In genomic region chr16:50354629-50355456, GRCh38 we compare ENCODE assay signal across 9 cellular contexts. TPM values are rescaled to one million over a fixed set of nuclear protein-coding genes. Genes with fewer than 3 reads are reported as not detected.
DNase-seq lines count a peak whose midpoint lies in the region; ATAC-seq and TF ChIP-seq lines count a peak whose summit lies in the region.
"Had no signal": no experiment of that assay in that cellular context is flagged by ENCODE, and none has a peak within 500 bp of the region (broad histone marks: within the 10 kb centered on the region; RNA-seq: fewer than 3 reads in every experiment).

No MANE protein-coding gene starts in this region.

- no peak overlapping the region for H3K4me3 ChIP-seq in BE2C (ENCODE audit: low read depth, low read length)
- no peak overlapping the region for H3K4me3 ChIP-seq in HCT116 (replicated peaks in 1 of 2; ENCODE audit: low read depth in 1 of 2, low read length in 2 of 2)
- H3K4me3 ChIP-seq in right lobe of liver: no peak overlapping the region

- no peaks in the 10 kb centered on the region for H3K27me3 Mint-ChIP-seq in WTC11 (ENCODE audit: low read depth)
- H3K27me3 Mint-ChIP-seq: activated naive CD4-positive, alpha-beta T cell treated with anti-CD3 and anti-CD28 coated beads, Interleukin-2, amount 50 U/mL, for 24 hours had no signal

- BruUV-seq in HCT116 (replicated peaks; lab: Mats Ljungman, UMichigan): no TSS peak

- peaks cover 51% of the 10 kb centered on the region for H3K36me3 Mint-ChIP-seq in WTC11

- peaks cover 3% of the 10 kb centered on the region; the same call in 1 of the 2 replicates for H3K4me1 Mint-ChIP-seq in WTC11

- H3K79me2 ChIP-seq in HCT116 (ENCODE audit: insufficient read depth, low read length): peaks cover 55% of the 10 kb centered on the region

- H2AFZ ChIP-seq in HCT116 (ENCODE audit: low read depth, low read length, poor library complexity, severe bottlenecking): no peak overlapping the region

- TF ChIP-seq POLR2A in HCT116 (IDR thresholded peaks at IDR 0.05; ENCODE audit: borderline replicate concordance, extremely low read depth, insufficient read depth, insufficient read length): no peak
- no peak for TF ChIP-seq POLR2A in right lobe of liver (IDR thresholded peaks at IDR 0.05)

- RAD21 ChIA-PET in HCT116 (lab: Charles Lee; ENCODE audit: low non-redundant PET in 1 of 2, low total read pairs in 2 of 2, uncharacterized antibody in 2 of 2, unreplicated experiment in 2 of 2): interaction anchor here (0.6 kb wide), 2 partner anchors 14 to 311 kb away, joined by 3 to 4 read pairs; no protein-coding TSS in a partner anchor

- peak; percentile 34; the same call in 1 of the 2 replicates for TF ChIP-seq RAD21 in HCT116 (IDR thresholded peaks at IDR 0.05; ENCODE audit: low read depth)

- H3K9ac ChIP-seq in HCT116 (ENCODE audit: low read length): no peak overlapping the region

- peak overlapping the region; percentile 25; the same call in 1 of the 2 replicates for H3K27ac Mint-ChIP-seq in WTC11
- H3K27ac Mint-ChIP-seq: activated naive CD4-positive, alpha-beta T cell treated with anti-CD3 and anti-CD28 coated beads, Interleukin-2, amount 50 U/mL, for 24 hours had no signal

- CTCF ChIA-PET in HCT116 (lab: Charles Lee): interaction anchor here (0.6 to 2.3 kb wide), 20 partner anchors 9 to 452 kb away, joined by 3 to 20 read pairs (median 4); partner anchors contain the start of genes BRD7 and CNEP1R1
- CTCF ChIA-PET in WTC11 (lab: Charles Lee): interaction anchor here (0.6 to 2.5 kb wide), 43 partner anchors 9 to 1221 kb away, joined by 3 to 26 read pairs (median 4); partner anchors contain the start of genes BRD7 and CNEP1R1

- H3K27ac ChIP-seq in HCT116 (ENCODE audit: low read depth, low read length) (no peak overlapping the region), right lobe of liver (no peak overlapping the region)

- POLR2A ChIA-PET in HCT116 (lab: Charles Lee) (no interaction called here), WTC11 (lab: Charles Lee) (no interaction called here)

- H3K36me3 ChIP-seq in BE2C: peaks cover 60% of the 10 kb centered on the region
- H3K36me3 ChIP-seq in HCT116 (ENCODE audit: control insufficient read depth in 1 of 2, insufficient read depth in 2 of 2, low read length in 2 of 2): peaks cover 34 to 38% of the 10 kb centered on the region in 2 experiments
- peaks cover 0 to 34% (median 9%) of the 10 kb centered on the region in 4 donors for H3K36me3 ChIP-seq in right lobe of liver

- WGBS in right lobe of liver (ENCODE audit: insufficient coverage, low coverage, low lambda C conversion rate, missing lambda C conversion rate): 62% methylated on average over 11 of the region's 11 CpGs

- no peaks in the 10 kb centered on the region for H3K9me3 Mint-ChIP-seq in WTC11
- H3K9me3 Mint-ChIP-seq: activated naive CD4-positive, alpha-beta T cell treated with anti-CD3 and anti-CD28 coated beads, Interleukin-2, amount 50 U/mL, for 24 hours had no signal

- peaks cover 3% of the 10 kb centered on the region; the same call in 1 of the 2 replicates for H4K20me1 ChIP-seq in HCT116 (ENCODE audit: insufficient read depth)

- no peak overlapping the region for H3K4me2 ChIP-seq in HCT116 (ENCODE audit: low read length)

- no peaks in the 10 kb centered on the region for H3K9me3 ChIP-seq in BE2C
- no peaks in the 10 kb centered on the region for H3K9me3 ChIP-seq in HCT116 (ENCODE audit: control insufficient read depth in 1 of 2, insufficient read depth in 1 of 2, low read depth in 1 of 2, low read length in 2 of 2)
- H3K9me3 ChIP-seq in right lobe of liver: no peaks in the 10 kb centered on the region

- H3K4me3 Mint-ChIP-seq in WTC11: no peak overlapping the region
- H3K4me3 Mint-ChIP-seq: activated naive CD4-positive, alpha-beta T cell treated with anti-CD3 and anti-CD28 coated beads, Interleukin-2, amount 50 U/mL, for 24 hours had no signal

- H3K4me1 ChIP-seq in BE2C: no peaks in the 10 kb centered on the region
- H3K4me1 ChIP-seq in HCT116 (ENCODE audit: control insufficient read depth in 1 of 2, insufficient read depth in 2 of 2, low read length in 2 of 2): no peaks in the 10 kb centered on the region
- peaks cover 0 to 5% (median 0%) of the 10 kb centered on the region in 4 donors for H3K4me1 ChIP-seq in right lobe of liver

- DNase-seq in BE2C (no peak), HCT116 (ENCODE audit: low read depth, low spot score) (no peak), WTC11 (ENCODE audit: low spot score) (no peak), right lobe of liver (no peak), GOT3 (lab: John Stamatoyannopoulos, UW) (no peak)
- no peak for DNase-seq in stimulated activated CD4-positive, alpha-beta T cell treated with anti-CD3 and anti-CD28 coated beads, Interleukin-2, amount 100 ng/mL, for 24 hours

- intact Hi-C loops in HCT116 (cut with micrococcal nuclease) (loop anchor here (2.0 to 10.0 kb wide), 3 partner anchors 123 to 330 kb away; partner anchors contain the start of gene CNEP1R1), right lobe of liver (cut with DNase I) (loop anchor here in 1 of 2 donors (10.0 kb wide), 1 partner anchor 140 kb away; no protein-coding TSS in a partner anchor)

- ATAC-seq in HCT116: no peak
- ATAC-seq in WTC11: no peak
- no peak for ATAC-seq in right lobe of liver
- no peak for ATAC-seq in GM18909 (IDR thresholded peaks at IDR 0.05; ENCODE audit: poor library complexity, unreplicated experiment)
- ATAC-seq in HG03432 (IDR thresholded peaks at IDR 0.05; ENCODE audit: unreplicated experiment): no peak

- peak; percentile 55; the same call in 1 of the 2 replicates for TF ChIP-seq CTCF in BE2C (IDR thresholded peaks at IDR 0.05; ENCODE audit: low read depth, low read length)
- peak; percentile 38 to 69 (median 51); a peak in 5 of 6 replicates for TF ChIP-seq CTCF in HCT116 (IDR thresholded peaks at IDR 0.05 in 2 of 3, conservative IDR thresholded peaks at IDR 0.05 in 1 of 3; ENCODE audit: borderline replicate concordance in 1 of 3, insufficient read depth in 1 of 3, low read depth in 2 of 3, low read length in 2 of 3)
- TF ChIP-seq CTCF in WTC11 (IDR thresholded peaks at IDR 0.05): no peak
- peak; percentile 38 to 74 (median 62) for TF ChIP-seq CTCF in right lobe of liver (IDR thresholded peaks at IDR 0.05)

- H3K27me3 ChIP-seq in BE2C (no peaks in the 10 kb centered on the region), HCT116 (ENCODE audit: insufficient read depth, low read length) (no peaks in the 10 kb centered on the region), right lobe of liver (no peaks in the 10 kb centered on the region)

- no peaks in the 10 kb centered on the region for H3K9me2 ChIP-seq in HCT116 (ENCODE audit: insufficient read depth)

TF ChIP-seq in HCT116, 20 proteins besides CTCF, POLR2A, EP300 and RAD21 (continues in another document):
- TF ChIP-seq ZBTB33 (IDR thresholded peaks at IDR 0.05; ENCODE audit: extremely low read depth, insufficient replicate concordance, low read length) (no peak), FOSL1 (IDR thresholded peaks at IDR 0.05; ENCODE audit: low read depth) (no peak), TCF7L2 (IDR thresholded peaks at IDR 0.05; ENCODE audit: borderline replicate concordance, extremely low read depth, insufficient read depth, insufficient read length) (no peak), SIN3A (IDR thresholded peaks at IDR 0.05; ENCODE audit: low read depth) (no peak), EZH2 (IDR thresholded peaks at IDR 0.05) (no peak), POLR2AphosphoS5 (IDR thresholded peaks at IDR 0.05; ENCODE audit: low read depth, low read length) (no peak), SP1 (IDR thresholded peaks at IDR 0.05; ENCODE audit: low read depth) (no peak)

TF ChIP-seq in WTC11, 78 proteins besides CTCF, POLR2A, EP300 and RAD21 (continues in another document):
- TF ChIP-seq STAT6 (CRISPR knock-in tag; conservative IDR thresholded peaks at IDR 0.05; ENCODE audit: low read depth) (no peak), TP53 (CRISPR knock-in tag; IDR thresholded peaks at IDR 0.05) (no peak), SMAD4 (CRISPR knock-in tag; IDR thresholded peaks at IDR 0.05) (no peak), EMX1 (CRISPR knock-in tag; IDR thresholded peaks at IDR 0.05) (no peak), JUN (CRISPR knock-in tag; IDR thresholded peaks at IDR 0.05) (no peak), E2F1 (CRISPR knock-in tag; IDR thresholded peaks at IDR 0.05) (no peak), ZNF416 (CRISPR knock-in tag; IDR thresholded peaks at IDR 0.05) (no peak)

RNA-seq across cellular contexts. Expression of gene BRD7, which starts 13.9 kb away (rescaled TPM):
- 57.9 TPM for polyA plus RNA-seq in BE2C (2012; ENCODE audit: insufficient read depth, insufficient read length, low read depth)
- total RNA-seq in HCT116 (2021; ENCODE audit: unreplicated experiment) (85.4 TPM), WTC11 (2021) (122 to 132 TPM (median 123 TPM) in 3 replicates), right lobe of liver (10 to 100 TPM; 16.9 to 24.1 (median 20.2) TPM)
- polyA plus RNA-seq in HCT116 (2012): 41.8 and 56.2 TPM in 2 replicates
